8 cellular contexts compared by ENCODE assay signal in the genomic region with DNA sequence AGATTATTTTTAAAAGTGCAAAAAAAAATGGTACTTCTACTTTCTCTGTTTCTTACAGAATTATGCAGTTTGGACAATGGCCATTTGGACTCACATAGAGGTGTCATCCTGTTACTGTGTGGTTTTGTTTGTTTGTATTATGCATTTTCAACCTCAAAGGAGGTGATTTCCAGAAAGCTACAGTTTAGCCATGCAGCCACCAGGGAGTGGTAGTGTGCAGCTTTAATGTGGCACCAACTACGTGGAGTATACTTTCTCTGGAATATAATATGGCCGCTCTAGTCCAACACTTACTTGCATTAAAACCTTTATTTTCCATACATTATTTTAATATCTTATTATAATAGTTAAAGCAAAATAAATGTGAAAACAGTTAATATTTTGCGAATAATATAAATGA.
A peak's percentile ranks its signal among the peaks of the same experiment; 100 is the strongest.
DNase-seq lines count a peak whose midpoint lies in the region; ATAC-seq and TF ChIP-seq lines count a peak whose summit lies in the region.

No MANE protein-coding gene starts in this region.

- no peaks in the 10 kb centered on the region for H3K36me3 Mint-ChIP-seq in activated naive CD4-positive, alpha-beta T cell treated with anti-CD3 and anti-CD28 coated beads for 36 hours (ENCODE audit: low read depth)
- H3K36me3 Mint-ChIP-seq in activated naive CD4-positive, alpha-beta T cell treated with anti-CD3 and anti-CD28 coated beads, Interleukin-2, amount 10 ng/mL, durations not matched to agents 7 days and 5 days, result no peaks in the 10 kb centered on the region

- H3K27ac Mint-ChIP-seq in activated naive CD4-positive, alpha-beta T cell treated with anti-CD3 and anti-CD28 coated beads for 36 hours, result no peak overlapping the region
- H3K27ac Mint-ChIP-seq in activated naive CD4-positive, alpha-beta T cell treated with anti-CD3 and anti-CD28 coated beads, Interleukin-2, amount 10 ng/mL, durations not matched to agents 7 days and 5 days, result no peak overlapping the region

- WGBS in testis, 2 donors, result 64 to 73% methylated on average over 3 of the region's 3 CpGs

- intact Hi-C loops in activated naive CD4-positive, alpha-beta T cell treated with anti-CD3 and anti-CD28 coated beads for 36 hours (cut with micrococcal nuclease), result no loop called here
- intact Hi-C loops in testis (cut with DNase I; ENCODE audit: low total_unique reads) (no loop called here), sciatic nerve (cut with DNase I) (no loop called here)

- TF ChIP-seq CTCF in astrocyte of the cerebellum (IDR thresholded peaks at IDR 0.05; ENCODE audit: low read depth, low read length, missing control alignments) (peak; percentile 38), testis (IDR thresholded peaks at IDR 0.05) (peak; percentile 18 to 42 (median 37))

- H3K9me3 Mint-ChIP-seq in activated naive CD4-positive, alpha-beta T cell treated with anti-CD3 and anti-CD28 coated beads for 36 hours, result no peaks in the 10 kb centered on the region
- no peaks in the 10 kb centered on the region for H3K9me3 Mint-ChIP-seq in activated naive CD4-positive, alpha-beta T cell treated with anti-CD3 and anti-CD28 coated beads, Interleukin-2, amount 10 ng/mL, durations not matched to agents 7 days and 5 days

- H3K4me1 ChIP-seq in testis, result no peaks in the 10 kb centered on the region

- no peak for TF ChIP-seq POLR2A in testis (IDR thresholded peaks at IDR 0.05)

- H3K4me3 ChIP-seq in astrocyte of the cerebellum (ENCODE audit: low read depth, low read length), result no peak overlapping the region
- no peak overlapping the region for H3K4me3 ChIP-seq in testis

- in situ Hi-C loops in astrocyte of the cerebellum (cut with HindIII; ENCODE audit: low sequenced_read_pairs), result no loop called here

- DNase-seq in activated naive CD4-positive, alpha-beta T cell treated with anti-CD3 and anti-CD28 coated beads for 36 hours, result peak; percentile 25
- no peak for DNase-seq in activated naive CD4-positive, alpha-beta T cell treated with anti-CD3 and anti-CD28 coated beads, Interleukin-2, amount 10 ng/mL, durations not matched to agents 7 days and 5 days
- DNase-seq in astrocyte of the cerebellum (ENCODE audit: low read depth) (no peak), testis (peak; percentile 43), sciatic nerve (ENCODE audit: low spot score) (no peak)
- no peak for DNase-seq in stimulated activated naive CD4-positive, alpha-beta T cell treated with Interleukin-2 at 50 U/mL for 16 hours (lab: John Stamatoyannopoulos, UW)

- no peak overlapping the region for H3K4me3 Mint-ChIP-seq in activated naive CD4-positive, alpha-beta T cell treated with anti-CD3 and anti-CD28 coated beads for 36 hours
- no peak overlapping the region for H3K4me3 Mint-ChIP-seq in activated naive CD4-positive, alpha-beta T cell treated with anti-CD3 and anti-CD28 coated beads, Interleukin-2, amount 10 ng/mL, durations not matched to agents 7 days and 5 days

- no peaks in the 10 kb centered on the region for H3K4me1 Mint-ChIP-seq in activated naive CD4-positive, alpha-beta T cell treated with anti-CD3 and anti-CD28 coated beads for 36 hours (ENCODE audit: low read depth)
- no peaks in the 10 kb centered on the region for H3K4me1 Mint-ChIP-seq in activated naive CD4-positive, alpha-beta T cell treated with anti-CD3 and anti-CD28 coated beads, Interleukin-2, amount 10 ng/mL, durations not matched to agents 7 days and 5 days

- CTCF ChIA-PET in activated naive CD4-positive, alpha-beta T cell treated with anti-CD3 and anti-CD28 coated beads for 36 hours (lab: Charles Lee), result no interaction called here
- CTCF ChIA-PET in activated naive CD4-positive, alpha-beta T cell treated with anti-CD3 and anti-CD28 coated beads, Interleukin-2, amount 10 ng/mL, durations not matched to agents 7 days and 5 days (lab: Charles Lee), result interaction anchor here (1.1 to 1.4 kb wide), 3 partner anchors 12 to 23 kb away, joined by 3 to 5 read pairs (median 4); no protein-coding TSS in a partner anchor

- no peaks in the 10 kb centered on the region for H3K9me3 ChIP-seq in testis

- H3K27me3 ChIP-seq in testis, result no peaks in the 10 kb centered on the region

- H3K36me3 ChIP-seq in testis (ENCODE audit: low read depth, missing control alignments), result no peaks in the 10 kb centered on the region

- H3K27ac ChIP-seq in testis, result no peak overlapping the region

- ATAC-seq in HG03432 (IDR thresholded peaks at IDR 0.05; ENCODE audit: unreplicated experiment) (peak; percentile 82), sciatic nerve (no peak), HG02885 (IDR thresholded peaks at IDR 0.05; ENCODE audit: poor library complexity, unreplicated experiment) (no peak)

- H3K27me3 Mint-ChIP-seq in activated naive CD4-positive, alpha-beta T cell treated with anti-CD3 and anti-CD28 coated beads for 36 hours (ENCODE audit: low read depth), result no peaks in the 10 kb centered on the region
- H3K27me3 Mint-ChIP-seq in activated naive CD4-positive, alpha-beta T cell treated with anti-CD3 and anti-CD28 coated beads, Interleukin-2, amount 10 ng/mL, durations not matched to agents 7 days and 5 days, result no peaks in the 10 kb centered on the region

Comparison
In these comparisons a context has a peak if more than half of its experiments do, and no peak if none do; other contexts are left out.
1. DNase-seq: peak in activated naive CD4-positive, alpha-beta T cell treated with anti-CD3 and anti-CD28 coated beads for 36 hours (single experiment) and testis (single experiment); none in activated naive CD4-positive, alpha-beta T cell treated with anti-CD3 and anti-CD28 coated beads, Interleukin-2, amount 10 ng/mL, durations not matched to agents 7 days and 5 days (single experiment), astrocyte of the cerebellum (single experiment), sciatic nerve (single experiment) and stimulated activated naive CD4-positive, alpha-beta T cell treated with Interleukin-2 at 50 U/mL for 16 hours (single experiment).